ENCODE assay signal across 1 cellular context in genomic region chr10:63206576-63206975, GRCh38.
TF ChIP-seq lines count a peak whose summit lies in the region.

No MANE protein-coding gene starts in this region.

TF ChIP-seq in HepG2, 621 proteins besides CTCF, POLR2A, EP300 and RAD21 (continued from another document):
- TF ChIP-seq UBTF (CRISPR knock-in tag; IDR thresholded peaks at IDR 0.05): no peak
- no peak for TF ChIP-seq NCOR1 (IDR thresholded peaks at IDR 0.05; ENCODE audit: borderline replicate concordance, low read length)
- no peak for TF ChIP-seq ZNF414 (CRISPR knock-in tag; IDR thresholded peaks at IDR 0.05)
- no peak for TF ChIP-seq CREM (IDR thresholded peaks at IDR 0.05)
- no peak for TF ChIP-seq CREM (CRISPR knock-in tag; IDR thresholded peaks at IDR 0.05)
- no peak for TF ChIP-seq SMARCE1 (IDR thresholded peaks at IDR 0.05; ENCODE audit: borderline replicate concordance)
- TF ChIP-seq ZNF296 (CRISPR knock-in tag; conservative IDR thresholded peaks at IDR 0.05): no peak
